ENCODE assay signal across 21 cellular contexts in genomic region chr18:25795178-25795577, GRCh38.
"Had no signal": no experiment of that assay in that cellular context is flagged by ENCODE, and none has a peak within 500 bp of the region (broad histone marks: within the 10 kb centered on the region; RNA-seq: fewer than 3 reads in every experiment).

No MANE protein-coding gene starts in this region.

- DNase-seq: activated CD4-positive, alpha-beta memory T cell treated with anti-CD3 and anti-CD28 coated beads for 36 hours; activated CD4-positive, alpha-beta T cell treated with anti-CD3 and anti-CD28 coated beads for 48 hours; activated gamma-delta T cell; activated T-cell treated with anti-CD3 and anti-CD28 coated beads for 4 hours; cortex of kidney; endodermal cell; lower lobe of right lung; natural killer cell; pancreas; right cardiac atrium; stimulated activated CD4-positive, alpha-beta T cell treated with anti-CD3 and anti-CD28 coated beads, Interleukin-2, amount 100 ng/mL, for 24 hours; stimulated activated naive CD8-positive, alpha-beta T cell treated with anti-CD3 and anti-CD28 coated beads, Interleukin-15, amount 100 ng/mL, for 72 hours; tibial artery had no signal

- H3K9me3 ChIP-seq: breast epithelium, lower lobe of right lung, pancreas, tibial artery had no signal

- H3K27me3 ChIP-seq: breast epithelium, pancreas, tibial artery had no signal

- H3K36me3 Mint-ChIP-seq: activated CD4-positive, alpha-beta memory T cell treated with anti-CD3 and anti-CD28 coated beads for 36 hours; activated naive CD4-positive, alpha-beta T cell treated with anti-CD3 and anti-CD28 coated beads, Interleukin-2, amount 50 U/mL, for 24 hours; natural killer cell; stimulated activated effector memory CD8-positive, alpha-beta T cell treated with anti-CD3 and anti-CD28 coated beads, Interleukin-12 subunit alpha, Interleukin-12 subunit beta, amount 100 ng/mL, for 72 hours had no signal

- H3K4me3 ChIP-seq: breast epithelium, lower lobe of right lung, pancreas, skin epidermis, tibial artery had no signal

- H3K4me3 Mint-ChIP-seq: activated CD4-positive, alpha-beta memory T cell treated with anti-CD3 and anti-CD28 coated beads for 36 hours; activated naive CD4-positive, alpha-beta T cell treated with anti-CD3 and anti-CD28 coated beads, Interleukin-2, amount 50 U/mL, for 24 hours; activated T-helper 1 cell treated with anti-CD3 and anti-CD28 coated beads, Interleukin-12 subunit alpha, Interleukin-12 subunit beta, Interleukin-2, Interleukin-4 antibody, amounts not matched to agents 30 ng/mL and 10 ng/mL and 1 ng/mL, durations not matched to agents 14 hours and 24 hours and 36 hours; central memory CD8-positive, alpha-beta T cell; endodermal cell; natural killer cell; stimulated activated effector memory CD8-positive, alpha-beta T cell treated with anti-CD3 and anti-CD28 coated beads, Interleukin-12 subunit alpha, Interleukin-12 subunit beta, amount 100 ng/mL, for 72 hours; stimulated activated naive CD8-positive, alpha-beta T cell treated with anti-CD3 and anti-CD28 coated beads, Interleukin-15, amount 100 ng/mL, for 72 hours had no signal

- H3K4me1 Mint-ChIP-seq: activated naive CD4-positive, alpha-beta T cell treated with anti-CD3 and anti-CD28 coated beads, Interleukin-2, amount 50 U/mL, for 24 hours; central memory CD8-positive, alpha-beta T cell; endodermal cell; natural killer cell; stimulated activated effector memory CD8-positive, alpha-beta T cell treated with anti-CD3 and anti-CD28 coated beads, Interleukin-12 subunit alpha, Interleukin-12 subunit beta, amount 100 ng/mL, for 72 hours; stimulated activated naive CD8-positive, alpha-beta T cell treated with anti-CD3 and anti-CD28 coated beads, Interleukin-15, amount 100 ng/mL, for 72 hours had no signal

- H3K27me3 Mint-ChIP-seq: activated CD4-positive, alpha-beta memory T cell treated with anti-CD3 and anti-CD28 coated beads for 36 hours; stimulated activated naive CD8-positive, alpha-beta T cell treated with anti-CD3 and anti-CD28 coated beads, Interleukin-15, amount 100 ng/mL, for 72 hours had no signal

- FAIRE-seq: keratinocyte, pancreas had no signal

- H3K4me1 ChIP-seq: breast epithelium, lower lobe of right lung, pancreas, tibial artery had no signal

- H3K27ac Mint-ChIP-seq: activated CD4-positive, alpha-beta memory T cell treated with anti-CD3 and anti-CD28 coated beads for 36 hours; activated naive CD4-positive, alpha-beta T cell treated with anti-CD3 and anti-CD28 coated beads, Interleukin-2, amount 50 U/mL, for 24 hours; activated T-helper 1 cell treated with anti-CD3 and anti-CD28 coated beads, Interleukin-12 subunit alpha, Interleukin-12 subunit beta, Interleukin-2, Interleukin-4 antibody, amounts not matched to agents 30 ng/mL and 10 ng/mL and 1 ng/mL, durations not matched to agents 14 hours and 24 hours and 36 hours; endodermal cell; natural killer cell; stimulated activated effector memory CD8-positive, alpha-beta T cell treated with anti-CD3 and anti-CD28 coated beads, Interleukin-12 subunit alpha, Interleukin-12 subunit beta, amount 100 ng/mL, for 72 hours; stimulated activated naive CD8-positive, alpha-beta T cell treated with anti-CD3 and anti-CD28 coated beads, Interleukin-15, amount 100 ng/mL, for 72 hours had no signal

- H3K27ac ChIP-seq: breast epithelium, epithelial cell of prostate, lower lobe of right lung, pancreas, skin epidermis, tibial artery had no signal

- H3K9me3 Mint-ChIP-seq: activated T-helper 1 cell treated with anti-CD3 and anti-CD28 coated beads, Interleukin-12 subunit alpha, Interleukin-12 subunit beta, Interleukin-2, Interleukin-4 antibody, amounts not matched to agents 30 ng/mL and 10 ng/mL and 1 ng/mL, durations not matched to agents 14 hours and 24 hours and 36 hours; endodermal cell had no signal

- ATAC-seq: lower lobe of right lung; natural killer cell; pancreas; stimulated activated effector memory CD8-positive, alpha-beta T cell treated with anti-CD3 and anti-CD28 coated beads, Interleukin-12 subunit alpha, Interleukin-12 subunit beta, amount 100 ng/mL, for 72 hours; stimulated activated naive CD8-positive, alpha-beta T cell treated with anti-CD3 and anti-CD28 coated beads, Interleukin-15, amount 100 ng/mL, for 72 hours had no signal

- H3K36me3 ChIP-seq: breast epithelium, lower lobe of right lung, pancreas, tibial artery had no signal
